Comparison of ENCODE assay signal across 12 cellular contexts in the genomic region with DNA sequence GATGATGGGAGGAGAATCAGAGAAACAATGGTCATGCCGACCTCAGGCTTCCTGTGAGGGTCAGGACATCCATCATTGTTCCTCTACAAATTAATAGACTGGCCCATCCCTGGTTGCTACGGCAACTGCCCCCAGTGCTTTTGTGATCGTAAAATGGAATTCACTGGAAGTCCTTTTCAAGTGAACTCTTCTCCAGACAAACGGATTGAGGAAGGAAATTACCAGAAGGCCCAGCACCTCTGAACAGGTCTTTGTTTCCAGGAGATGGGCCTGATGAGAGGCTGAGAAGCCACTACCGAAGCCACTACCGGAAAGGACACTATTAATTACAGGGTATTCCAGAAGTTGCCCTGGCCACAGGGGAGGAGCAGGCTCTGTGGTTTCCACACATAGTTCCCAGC.
DNase-seq lines count a peak whose midpoint lies in the region; TF ChIP-seq lines count a peak whose summit lies in the region.
"Had no signal": no experiment of that assay in that cellular context is flagged by ENCODE, and none has a peak within 500 bp of the region (broad histone marks: within the 10 kb centered on the region; RNA-seq: fewer than 3 reads in every experiment).

No MANE protein-coding gene starts in this region.

- no peaks in the 10 kb centered on the region for H3K36me3 Mint-ChIP-seq in activated CD4-positive, alpha-beta T cell treated with anti-CD3 and anti-CD28 coated beads, Interleukin-2, amount 10 ng/mL, durations not matched to agents 24 days and 14 days (ENCODE audit: low read depth)

- 35 to 37% methylated on average over 6 of the region's 6 CpGs for WGBS in ectodermal cell, 2 experiments
- WGBS in sigmoid colon, 2 donors, result 34 to 47% methylated on average over 6 of the region's 6 CpGs

- intact Hi-C loops in activated CD4-positive, alpha-beta T cell treated with anti-CD3 and anti-CD28 coated beads, Interleukin-2, amount 10 ng/mL, durations not matched to agents 24 days and 14 days (cut with micrococcal nuclease), result no loop called here
- intact Hi-C loops in sigmoid colon (cut with DNase I), result no loop called here

- H3K27ac Mint-ChIP-seq in activated CD4-positive, alpha-beta T cell treated with anti-CD3 and anti-CD28 coated beads, Interleukin-2, amount 10 ng/mL, durations not matched to agents 24 days and 14 days, result peak overlapping the region; percentile 24

- H3K4me1 ChIP-seq in ectodermal cell (ENCODE audit: control insufficient read depth, insufficient read depth, low read length) (peaks cover 29% of the 10 kb centered on the region), sigmoid colon (no peaks in the 10 kb centered on the region)

- TF ChIP-seq CTCF in sigmoid colon (IDR thresholded peaks at IDR 0.05), result no peak

- H3K27me3 ChIP-seq in ectodermal cell (ENCODE audit: control insufficient read depth, insufficient read depth, low read length, poor library complexity, severe bottlenecking) (no peaks in the 10 kb centered on the region), sigmoid colon (peaks cover 0 to 29% (median 6%) of the 10 kb centered on the region in 3 donors)

- H3K9me3 ChIP-seq in ectodermal cell (ENCODE audit: control insufficient read depth, low read length) (no peaks in the 10 kb centered on the region), sigmoid colon (no peaks in the 10 kb centered on the region)

- no peak overlapping the region for H3K4me3 ChIP-seq in ectodermal cell (ENCODE audit: insufficient read depth, low read depth, low read length)
- H3K4me3 ChIP-seq in sigmoid colon, result no peak overlapping the region

- no peak for DNase-seq in activated CD4-positive, alpha-beta T cell treated with anti-CD3 and anti-CD28 coated beads, Interleukin-2, amount 10 ng/mL, durations not matched to agents 24 days and 14 days
- no peak for DNase-seq in activated CD4-positive, alpha-beta T cell treated with anti-CD3 and anti-CD28 coated beads, Interleukin-2, amount 50 U/mL, for 1 hour
- DNase-seq in NCI-H69 (lab: John Stamatoyannopoulos, UW) (peak; percentile 75), retina (peak; percentile 65), RKO (ENCODE audit: low spot score) (no peak), sigmoid colon (no peak)
- no peak for DNase-seq in stimulated activated naive CD4-positive, alpha-beta T cell (lab: John Stamatoyannopoulos, UW)
- DNase-seq: anterior cingulate cortex, head of caudate nucleus, NCI-H2171 treated with DMSO at 0.1 percent for 48 hours, WERI-Rb-1 had no signal

- H3K27ac ChIP-seq in ectodermal cell (ENCODE audit: insufficient read depth, low read depth, low read length, poor library complexity, severe bottlenecking) (peak overlapping the region; percentile 28), sigmoid colon (no peak overlapping the region)
- H3K27ac ChIP-seq: WERI-Rb-1 had no signal

- H3K4me1 Mint-ChIP-seq in activated CD4-positive, alpha-beta T cell treated with anti-CD3 and anti-CD28 coated beads, Interleukin-2, amount 10 ng/mL, durations not matched to agents 24 days and 14 days, result peaks cover 48% of the 10 kb centered on the region

- H3K27me3 Mint-ChIP-seq in activated CD4-positive, alpha-beta T cell treated with anti-CD3 and anti-CD28 coated beads, Interleukin-2, amount 10 ng/mL, durations not matched to agents 24 days and 14 days, result no peaks in the 10 kb centered on the region

- no peaks in the 10 kb centered on the region for H3K9me3 Mint-ChIP-seq in activated CD4-positive, alpha-beta T cell treated with anti-CD3 and anti-CD28 coated beads, Interleukin-2, amount 10 ng/mL, durations not matched to agents 24 days and 14 days

- H3K36me3 ChIP-seq in ectodermal cell (ENCODE audit: control insufficient read depth, insufficient read depth, low read length) (no peaks in the 10 kb centered on the region), sigmoid colon (no peaks in the 10 kb centered on the region)
- H3K36me3 ChIP-seq: WERI-Rb-1 had no signal

- no peak overlapping the region for H3K4me3 Mint-ChIP-seq in activated CD4-positive, alpha-beta T cell treated with anti-CD3 and anti-CD28 coated beads, Interleukin-2, amount 10 ng/mL, durations not matched to agents 24 days and 14 days

- no peak for TF ChIP-seq POLR2A in sigmoid colon (IDR thresholded peaks at IDR 0.05)

- TF ChIP-seq EP300 in sigmoid colon (IDR thresholded peaks at IDR 0.05), result no peak

Comparison
In these comparisons a context has a peak if more than half of its experiments do, and no peak if none do; other contexts are left out.
1. DNase-seq: peak in NCI-H69 (single experiment) and retina (single experiment); none in activated CD4-positive, alpha-beta T cell treated with anti-CD3 and anti-CD28 coated beads, Interleukin-2, amount 10 ng/mL, durations not matched to agents 24 days and 14 days (single experiment), activated CD4-positive, alpha-beta T cell treated with anti-CD3 and anti-CD28 coated beads, Interleukin-2, amount 50 U/mL, for 1 hour (single experiment), stimulated activated naive CD4-positive, alpha-beta T cell (0 of 6), RKO (single experiment) and sigmoid colon (single experiment).